Comparison of ENCODE assay signal across 21 cellular contexts in genomic region chrX:23127586-23127985, GRCh38.
A peak's percentile ranks its signal among the peaks of the same experiment; 100 is the strongest.
DNase-seq lines count a peak whose midpoint lies in the region; ATAC-seq and TF ChIP-seq lines count a peak whose summit lies in the region.
"Had no signal": no experiment of that assay in that cellular context is flagged by ENCODE, and none has a peak within 500 bp of the region (broad histone marks: within the 10 kb centered on the region; RNA-seq: fewer than 3 reads in every experiment).

No MANE protein-coding gene starts in this region.

- intact Hi-C loops in Caco-2 (cut with micrococcal nuclease; ENCODE audit: unreplicated experiment), result no loop called here

- DNase-seq in DMS153 treated with DMSO at 0.1 percent for 48 hours (lab: John Stamatoyannopoulos, UW; ENCODE audit: unreplicated experiment) (peak; percentile 26), NCI-H1092 (lab: John Stamatoyannopoulos, UW) (peak; percentile 71), NCI-H446 treated with DMSO at 0.1 percent for 48 hours (lab: John Stamatoyannopoulos, UW) (peak; percentile 2), cerebellar nuclear complex (lab: John Stamatoyannopoulos, UW) (peak; percentile 8 to 21), Caco-2 (no peak), progenitor cell of endocrine pancreas (ENCODE audit: low spot score, unreplicated experiment) (no peak)
- DNase-seq in effector memory CD8-positive, alpha-beta T cell, result no peak
- DNase-seq in activated naive CD4-positive, alpha-beta T cell treated with Interleukin-2 at 50 U/mL for 16 hours, result no peak
- DNase-seq: ACHN, DMS79, H9, KG1, NCI-H1694, NCI-H226, NCI-H526 treated with DMSO at 0.1 percent for 48 hours, PC-3, RPMI8226, SIG-M5, T-helper 1 cell, T-helper 9 cell had no signal

- H3K27ac Mint-ChIP-seq in Caco-2 (ENCODE audit: unreplicated experiment), result no peak overlapping the region
- no peak overlapping the region for H3K27ac Mint-ChIP-seq in effector memory CD8-positive, alpha-beta T cell
- H3K27ac Mint-ChIP-seq in progenitor cell of endocrine pancreas, result no peak overlapping the region

- POLR2A ChIA-PET in Caco-2 (lab: Charles Lee), result no interaction called here

- H3K9me3 Mint-ChIP-seq in Caco-2 (ENCODE audit: unreplicated experiment), result no peaks in the 10 kb centered on the region
- peaks cover 0 to 3% of the 10 kb centered on the region in 2 donors for H3K9me3 Mint-ChIP-seq in effector memory CD8-positive, alpha-beta T cell
- H3K9me3 Mint-ChIP-seq in progenitor cell of endocrine pancreas (ENCODE audit: low read depth), result no peaks in the 10 kb centered on the region

- no peaks in the 10 kb centered on the region for H3K9me3 ChIP-seq in Caco-2

- H3K4me3 Mint-ChIP-seq in Caco-2 (ENCODE audit: unreplicated experiment) (no peak overlapping the region), progenitor cell of endocrine pancreas (ENCODE audit: low read depth) (no peak overlapping the region)
- H3K4me3 Mint-ChIP-seq in effector memory CD8-positive, alpha-beta T cell, result no peak overlapping the region
- H3K4me3 Mint-ChIP-seq: H9 had no signal

- H3K4me3 ChIP-seq in Caco-2 (ENCODE audit: low read depth, low read length), result no peak overlapping the region

- no peaks in the 10 kb centered on the region for H3K4me1 ChIP-seq in Caco-2

- no peaks in the 10 kb centered on the region for H3K36me3 Mint-ChIP-seq in Caco-2 (ENCODE audit: insufficient read depth, unreplicated experiment)
- H3K36me3 Mint-ChIP-seq in effector memory CD8-positive, alpha-beta T cell (ENCODE audit: insufficient read depth), result no peaks in the 10 kb centered on the region
- H3K36me3 Mint-ChIP-seq in progenitor cell of endocrine pancreas (ENCODE audit: insufficient read depth), result no peaks in the 10 kb centered on the region

- TF ChIP-seq CTCF in Caco-2 (IDR thresholded peaks at IDR 0.05; ENCODE audit: insufficient read depth in 1 of 2, low read depth in 1 of 2, low read length in 1 of 2, severe bottlenecking in 1 of 2, unreplicated experiment in 1 of 2), result no peak
- TF ChIP-seq CTCF in progenitor cell of endocrine pancreas (IDR thresholded peaks at IDR 0.05; ENCODE audit: unreplicated experiment), result no peak

- H3K27me3 ChIP-seq in Caco-2 (replicated peaks; ENCODE audit: control insufficient read depth, insufficient read depth, low read length), result no peaks in the 10 kb centered on the region

- no TSS peak for BruUV-seq in Caco-2 (replicated peaks; lab: Mats Ljungman, UMichigan)

- CTCF ChIA-PET in Caco-2 (lab: Charles Lee), result no interaction called here

- no peaks in the 10 kb centered on the region for H3K4me1 Mint-ChIP-seq in Caco-2 (ENCODE audit: low read depth, unreplicated experiment)
- no peaks in the 10 kb centered on the region for H3K4me1 Mint-ChIP-seq in effector memory CD8-positive, alpha-beta T cell (ENCODE audit: low read depth in 2 of 2)
- no peaks in the 10 kb centered on the region for H3K4me1 Mint-ChIP-seq in progenitor cell of endocrine pancreas (ENCODE audit: low read depth)

- H3K36me3 ChIP-seq in Caco-2 (ENCODE audit: control insufficient read depth, insufficient read depth, low read length), result no peaks in the 10 kb centered on the region

- no peak for ATAC-seq in effector memory CD8-positive, alpha-beta T cell (replicated peaks)
- ATAC-seq: PC-3, SK-N-SH treated with all-trans-retinoic acid at 6 μM for 48 hours had no signal

- peaks cover 10% of the 10 kb centered on the region for H3K27me3 Mint-ChIP-seq in Caco-2 (ENCODE audit: insufficient read depth, unreplicated experiment)
- no peaks in the 10 kb centered on the region for H3K27me3 Mint-ChIP-seq in effector memory CD8-positive, alpha-beta T cell
- H3K27me3 Mint-ChIP-seq in progenitor cell of endocrine pancreas, result no peaks in the 10 kb centered on the region

Comparison
In these comparisons a context has a peak if more than half of its experiments do, and no peak if none do; other contexts are left out.
1. DNase-seq: peak in DMS153 treated with DMSO at 0.1 percent for 48 hours (single experiment), NCI-H1092 (single experiment), NCI-H446 treated with DMSO at 0.1 percent for 48 hours (single experiment) and cerebellar nuclear complex (2 of 2); none in Caco-2 (0 of 2), effector memory CD8-positive, alpha-beta T cell (0 of 3), progenitor cell of endocrine pancreas (single experiment) and activated naive CD4-positive, alpha-beta T cell treated with Interleukin-2 at 50 U/mL for 16 hours (single experiment).